Comparison of ENCODE assay signal across 12 cellular contexts in the genomic region with DNA sequence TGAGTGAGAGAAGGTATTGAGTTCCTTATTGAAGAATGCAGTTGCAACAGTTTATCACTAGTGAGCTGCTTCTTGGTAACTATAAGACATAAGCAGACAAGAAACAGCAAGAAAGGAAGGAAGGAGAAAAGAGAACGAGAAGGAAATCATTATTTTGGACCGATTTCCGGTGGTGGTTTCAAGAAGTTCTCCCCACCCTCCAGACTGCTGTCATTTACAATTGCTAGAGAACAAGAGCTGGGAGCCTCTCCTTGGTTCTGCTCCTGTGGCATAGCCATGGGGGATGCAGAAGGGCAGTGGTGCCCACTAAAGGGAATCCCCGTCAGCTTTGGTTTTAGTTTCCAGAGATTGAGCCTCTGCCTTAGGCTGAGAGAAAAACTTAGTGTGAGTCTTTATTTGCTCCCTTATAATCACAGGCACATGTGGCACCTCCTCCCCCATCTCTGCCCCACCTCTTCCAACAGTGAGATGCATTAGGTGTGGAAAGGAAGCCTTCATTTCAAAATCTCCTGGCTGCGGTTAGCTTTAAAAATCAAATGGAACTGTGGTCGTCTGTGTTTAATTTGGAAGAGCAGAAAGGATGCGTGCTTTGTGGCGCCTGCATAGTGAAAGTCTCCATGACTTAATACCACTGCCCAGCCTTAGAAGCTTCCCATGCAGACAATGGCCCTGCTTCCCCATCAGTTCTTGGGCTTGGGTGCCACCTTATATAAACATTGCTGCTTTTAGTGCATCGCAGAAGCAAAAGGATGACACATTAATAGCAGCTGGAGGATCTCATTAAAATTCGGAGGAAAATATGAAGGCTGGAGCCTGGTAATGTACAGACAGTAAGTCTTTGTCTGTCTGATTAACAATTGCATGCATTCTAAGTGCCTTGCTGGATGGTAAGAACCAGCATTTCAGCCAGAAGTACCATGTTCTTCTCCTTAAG. TPM values are rescaled to one million over a fixed set of nuclear protein-coding genes. Genes with fewer than 3 reads are reported as not detected.
DNase-seq lines count a peak whose midpoint lies in the region; ATAC-seq and TF ChIP-seq lines count a peak whose summit lies in the region.
"Had no signal": no experiment of that assay in that cellular context is flagged by ENCODE, and none has a peak within 500 bp of the region (broad histone marks: within the 10 kb centered on the region; RNA-seq: fewer than 3 reads in every experiment).

No MANE protein-coding gene starts in this region.

- H3F3A ChIP-seq in PC-3 (ENCODE audit: low read length, unreplicated experiment) = no peaks in the 10 kb centered on the region

- H3K79me2 ChIP-seq in PC-3 (ENCODE audit: low read length) = peaks cover 16% of the 10 kb centered on the region

- H3K9ac ChIP-seq in PC-3 (ENCODE audit: low read length) = no peak overlapping the region

- H3K27ac ChIP-seq in PC-3 (ENCODE audit: low read length) = no peak overlapping the region
- H3K27ac ChIP-seq: neutrophil, suprapubic skin had no signal

- no peaks in the 10 kb centered on the region for H3K27me3 ChIP-seq in PC-3 (ENCODE audit: low read length)
- H3K27me3 ChIP-seq: neutrophil, suprapubic skin had no signal

- H2AFZ ChIP-seq in PC-3 (ENCODE audit: low read length) = no peak overlapping the region

- H3K4me1 Mint-ChIP-seq in activated T-helper 2 cell treated with anti-CD3 and anti-CD28 coated beads, Interferon-gamma antibody, Interleukin-2, Interleukin-4, amounts not matched to agents 10 μg/mL and 5 μg/mL and 100 μg/mL, durations not matched to agents 14 hours and 24 hours and 36 hours (ENCODE audit: low read depth) = peaks cover 53% of the 10 kb centered on the region

- intact Hi-C loops in activated T-helper 2 cell treated with anti-CD3 and anti-CD28 coated beads, Interferon-gamma antibody, Interleukin-2, Interleukin-4, amounts not matched to agents 10 μg/mL and 5 μg/mL and 100 μg/mL, durations not matched to agents 14 hours and 24 hours and 36 hours (cut with micrococcal nuclease) = loop anchor here (2.0 kb wide), 4 partner anchors 15 to 61 kb away; partner anchors contain the start of gene LRCH1
- intact Hi-C loops in PC-3 (cut with micrococcal nuclease) = no loop called here

- peak overlapping the region; percentile 10 for H3K27ac Mint-ChIP-seq in activated T-helper 2 cell treated with anti-CD3 and anti-CD28 coated beads, Interferon-gamma antibody, Interleukin-2, Interleukin-4, amounts not matched to agents 10 μg/mL and 5 μg/mL and 100 μg/mL, durations not matched to agents 14 hours and 24 hours and 36 hours
- H3K27ac Mint-ChIP-seq: T-helper 1 cell treated with Interleukin-12 subunit alpha and Interleukin-12 subunit beta and Interleukin-4 antibody, amounts not matched to agents 30 μg/mL and 1 μg/mL, for 36 hours had no signal

- DNase-seq in NCI-H748 (lab: John Stamatoyannopoulos, UW; ENCODE audit: unreplicated experiment) (peak; percentile 48), NCI-H748 treated with DMSO at 0.1 percent for 48 hours (lab: John Stamatoyannopoulos, UW) (no peak), NCI-H2196 (lab: John Stamatoyannopoulos, UW; ENCODE audit: unreplicated experiment) (no peak), PC-3 (no peak), GM19238 (ENCODE audit: insufficient read length, low spot score) (no peak)
- no peak for DNase-seq in activated T-helper 2 cell treated with anti-CD3 and anti-CD28 coated beads, Interferon-gamma antibody, Interleukin-2, Interleukin-4, amounts not matched to agents 10 μg/mL and 5 μg/mL and 100 μg/mL, durations not matched to agents 14 hours and 24 hours and 36 hours (ENCODE audit: low spot score)
- no peak for DNase-seq in stimulated activated naive CD8-positive, alpha-beta T cell treated with anti-CD3 and anti-CD28 coated beads, Interleukin-15, Interleukin-2, amounts not matched to agents 100 U/mL and 50 U/mL, for 24 hours
- DNase-seq: effector CD4-positive, alpha-beta T cell had no signal

- no peak overlapping the region for H3K4me3 Mint-ChIP-seq in activated T-helper 2 cell treated with anti-CD3 and anti-CD28 coated beads, Interferon-gamma antibody, Interleukin-2, Interleukin-4, amounts not matched to agents 10 μg/mL and 5 μg/mL and 100 μg/mL, durations not matched to agents 14 hours and 24 hours and 36 hours (ENCODE audit: low read depth)
- H3K4me3 Mint-ChIP-seq: T-helper 1 cell treated with Interleukin-12 subunit alpha and Interleukin-12 subunit beta and Interleukin-4 antibody, amounts not matched to agents 30 μg/mL and 1 μg/mL, for 36 hours had no signal

- H3K36me3 Mint-ChIP-seq in activated T-helper 2 cell treated with anti-CD3 and anti-CD28 coated beads, Interferon-gamma antibody, Interleukin-2, Interleukin-4, amounts not matched to agents 10 μg/mL and 5 μg/mL and 100 μg/mL, durations not matched to agents 14 hours and 24 hours and 36 hours (ENCODE audit: low read depth) = peaks cover 11% of the 10 kb centered on the region

- no peaks in the 10 kb centered on the region for H3K9me3 ChIP-seq in PC-3 (ENCODE audit: low read length)
- H3K9me3 ChIP-seq: neutrophil, suprapubic skin had no signal

- H4K20me1 ChIP-seq in PC-3 (ENCODE audit: low read length) = peaks cover 2% of the 10 kb centered on the region; the same call in 1 of the 2 replicates

- no peaks in the 10 kb centered on the region for H3K9me2 ChIP-seq in PC-3 (replicated peaks; ENCODE audit: low read length)

- peaks cover 17% of the 10 kb centered on the region; the same call in 1 of the 2 replicates for H3K4me1 ChIP-seq in PC-3 (ENCODE audit: insufficient read depth, low read length)

- CTCF ChIA-PET in PC-3 (lab: Charles Lee) = no interaction called here

- H3K4me2 ChIP-seq in PC-3 (ENCODE audit: low read length) = no peak overlapping the region

- no peak for TF ChIP-seq CTCF in PC-3 (conservative IDR thresholded peaks at IDR 0.05; ENCODE audit: low read depth, low read length)

- ATAC-seq in HG02973 (IDR thresholded peaks at IDR 0.05; ENCODE audit: unreplicated experiment) (peak; percentile 17), PC-3 (no peak)
- peak; percentile 45 for ATAC-seq in stimulated activated naive CD8-positive, alpha-beta T cell treated with anti-CD3 and anti-CD28 coated beads, Interleukin-15, Interleukin-2, amounts not matched to agents 100 U/mL and 50 U/mL, for 24 hours

- no peaks in the 10 kb centered on the region for H3K36me3 ChIP-seq in PC-3 (ENCODE audit: low read depth, low read length)
- H3K36me3 ChIP-seq: neutrophil, suprapubic skin had no signal

- POLR2A ChIA-PET in PC-3 (lab: Charles Lee; ENCODE audit: unreplicated experiment) = no interaction called here

- no TSS peak for BruUV-seq in PC-3 (replicated peaks; lab: Mats Ljungman, UMichigan)

- H3K4me3 ChIP-seq in PC-3 (ENCODE audit: low read length) = no peak overlapping the region
- H3K4me3 ChIP-seq: suprapubic skin had no signal

- no peaks in the 10 kb centered on the region for H3K27me3 Mint-ChIP-seq in activated T-helper 2 cell treated with anti-CD3 and anti-CD28 coated beads, Interferon-gamma antibody, Interleukin-2, Interleukin-4, amounts not matched to agents 10 μg/mL and 5 μg/mL and 100 μg/mL, durations not matched to agents 14 hours and 24 hours and 36 hours (ENCODE audit: low read depth)

- no peaks in the 10 kb centered on the region for H3K9me3 Mint-ChIP-seq in activated T-helper 2 cell treated with anti-CD3 and anti-CD28 coated beads, Interferon-gamma antibody, Interleukin-2, Interleukin-4, amounts not matched to agents 10 μg/mL and 5 μg/mL and 100 μg/mL, durations not matched to agents 14 hours and 24 hours and 36 hours
- H3K9me3 Mint-ChIP-seq: T-helper 1 cell treated with Interleukin-12 subunit alpha and Interleukin-12 subunit beta and Interleukin-4 antibody, amounts not matched to agents 30 μg/mL and 1 μg/mL, for 36 hours had no signal

RNA-seq across cellular contexts. Expression of gene LRCH1, which starts 25.0 kb away (rescaled TPM):
- 16.9 and 17.8 TPM in 2 replicates for total RNA-seq in activated T-helper 2 cell treated with anti-CD3 and anti-CD28 coated beads, Interferon-gamma antibody, Interleukin-2, Interleukin-4, amounts not matched to agents 10 μg/mL and 5 μg/mL and 100 μg/mL, durations not matched to agents 14 hours and 24 hours and 36 hours
- 4.3 and 7.8 TPM in 2 replicates for total RNA-seq in PC-3 (2014; rRNA removed)
